Comparison of ENCODE assay signal across 20 cellular contexts in the genomic region with DNA sequence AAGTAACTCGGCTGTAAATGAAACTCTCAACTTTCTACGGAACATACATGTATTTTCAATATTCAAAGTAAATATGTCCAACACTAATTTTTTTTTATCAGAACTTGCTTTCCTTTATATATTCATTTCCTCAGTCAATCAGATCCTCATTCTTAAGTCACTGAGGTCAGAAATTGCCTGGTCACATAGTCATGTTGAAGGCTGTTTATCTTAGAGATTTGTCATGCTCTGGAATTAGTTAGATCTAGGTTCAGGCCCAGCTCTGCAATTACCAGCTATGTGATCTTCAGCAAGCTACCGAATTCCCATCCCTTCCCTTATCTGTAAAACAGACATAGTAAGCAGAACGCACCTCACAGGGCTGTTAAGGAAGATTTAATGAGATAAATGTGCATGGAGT.
DNase-seq lines count a peak whose midpoint lies in the region; ATAC-seq, FAIRE-seq and TF ChIP-seq lines count a peak whose summit lies in the region.
"Had no signal": no experiment of that assay in that cellular context is flagged by ENCODE, and none has a peak within 500 bp of the region (broad histone marks: within the 10 kb centered on the region; RNA-seq: fewer than 3 reads in every experiment).

No MANE protein-coding gene starts in this region.

- no peak for TF ChIP-seq RAD21 in A549 (conservative IDR thresholded peaks at IDR 0.05 in 1 of 2, IDR thresholded peaks at IDR 0.05 in 1 of 2)

- peaks cover 14% of the 10 kb centered on the region; the same call in 1 of the 2 replicates for H3K36me3 Mint-ChIP-seq in HFFc6 (ENCODE audit: low read depth)
- no peaks in the 10 kb centered on the region for H3K36me3 Mint-ChIP-seq in activated naive CD8-positive, alpha-beta T cell treated with anti-CD3 and anti-CD28 coated beads for 36 hours
- H3K36me3 Mint-ChIP-seq: type B pancreatic cell had no signal

- peaks cover 7% of the 10 kb centered on the region; the same call in 1 of the 2 replicates for H3K9me3 Mint-ChIP-seq in HFFc6
- peaks cover 1% of the 10 kb centered on the region for H3K9me3 Mint-ChIP-seq in activated naive CD8-positive, alpha-beta T cell treated with anti-CD3 and anti-CD28 coated beads for 36 hours
- H3K9me3 Mint-ChIP-seq: activated CD4-positive, alpha-beta T cell treated with anti-CD3 and anti-CD28 coated beads, Interleukin-2, amount 10 ng/mL, durations not matched to agents 7 days and 5 days; type B pancreatic cell had no signal

- peak in 1 of 2 experiments; percentile 60; a peak in 3 of 6 replicates for ATAC-seq in A549
- ATAC-seq: activated T-cell treated with anti-CD3 and anti-CD28 coated beads, Interleukin-2, amount 50 U/mL, for 72 hours; lower lobe of right lung; right lobe of liver had no signal

- peak overlapping the region; percentile 63 for H3K27ac Mint-ChIP-seq in HFFc6
- no peak overlapping the region for H3K27ac Mint-ChIP-seq in activated naive CD8-positive, alpha-beta T cell treated with anti-CD3 and anti-CD28 coated beads for 36 hours
- H3K27ac Mint-ChIP-seq: activated CD4-positive, alpha-beta T cell treated with anti-CD3 and anti-CD28 coated beads, Interleukin-2, amount 10 ng/mL, durations not matched to agents 7 days and 5 days; activated T-cell treated with anti-CD3 and anti-CD28 coated beads, Interleukin-2, amount 50 U/mL, for 72 hours; type B pancreatic cell had no signal

- peak overlapping the region in 1 of 2 experiments; percentile 62; a peak in 3 of 6 replicates for H3K27ac ChIP-seq in A549
- H3K27ac ChIP-seq: adrenal gland, lower lobe of right lung, right lobe of liver had no signal

- FAIRE-seq in A549 (lab: Jason Lieb, UNC): no peak
- FAIRE-seq: A204.1 had no signal

- POLR2A ChIA-PET in A549 (lab: Yijun Ruan, JAX): no interaction called here

- no peaks in the 10 kb centered on the region for H3K27me3 Mint-ChIP-seq in HFFc6 (ENCODE audit: insufficient read depth)
- H3K27me3 Mint-ChIP-seq in activated naive CD8-positive, alpha-beta T cell treated with anti-CD3 and anti-CD28 coated beads for 36 hours: no peaks in the 10 kb centered on the region
- H3K27me3 Mint-ChIP-seq: activated CD4-positive, alpha-beta T cell treated with anti-CD3 and anti-CD28 coated beads, Interleukin-2, amount 10 ng/mL, durations not matched to agents 7 days and 5 days had no signal

- no peaks in the 10 kb centered on the region for H3K27me3 ChIP-seq in adipocyte (replicated peaks; ENCODE audit: control insufficient read depth, insufficient read depth, low read length)
- H3K27me3 ChIP-seq: adrenal gland, right lobe of liver had no signal

- TF ChIP-seq EP300 in A549 (IDR thresholded peaks at IDR 0.05): no peak

- H3K4me1 ChIP-seq in A549: peaks cover 15% of the 10 kb centered on the region
- H3K4me1 ChIP-seq in adipocyte (ENCODE audit: control insufficient read depth, insufficient read depth, low read length): peaks cover 12% of the 10 kb centered on the region
- H3K4me1 ChIP-seq: adrenal gland, lower lobe of right lung, right lobe of liver had no signal

- H3K9ac ChIP-seq in adipocyte (ENCODE audit: low read length): no peak overlapping the region

- TF ChIP-seq POLR2A in A549 (IDR thresholded peaks at IDR 0.05; ENCODE audit: low read length): no peak

- no peak for TF ChIP-seq CTCF in A549 (IDR thresholded peaks at IDR 0.05)
- no peak for TF ChIP-seq CTCF in HFFc6 (IDR thresholded peaks at IDR 0.05)

- peak overlapping the region; percentile 46; the same call in 2 of the 3 replicates for H3K4me2 ChIP-seq in A549

- H3K36me3 ChIP-seq in adipocyte (ENCODE audit: control insufficient read depth, insufficient read depth, low read length, severe bottlenecking): no peaks in the 10 kb centered on the region
- H3K36me3 ChIP-seq: adrenal gland, lower lobe of right lung, right lobe of liver had no signal

- H3K4me3 ChIP-seq in A549 (no peak overlapping the region), adipocyte (ENCODE audit: low read length) (no peak overlapping the region)
- H3K4me3 ChIP-seq: adrenal gland, lower lobe of right lung, right lobe of liver had no signal

- H3K4me1 Mint-ChIP-seq in HFFc6 (ENCODE audit: low read depth): peaks cover 49% of the 10 kb centered on the region
- H3K4me1 Mint-ChIP-seq in activated naive CD8-positive, alpha-beta T cell treated with anti-CD3 and anti-CD28 coated beads for 36 hours: no peaks in the 10 kb centered on the region
- H3K4me1 Mint-ChIP-seq: activated CD4-positive, alpha-beta T cell treated with anti-CD3 and anti-CD28 coated beads, Interleukin-2, amount 10 ng/mL, durations not matched to agents 7 days and 5 days had no signal

- peak in 1 of 2 experiments; percentile 50 for DNase-seq in A549 (ENCODE audit: low read depth in 1 of 2, low spot score in 1 of 2)
- peak; percentile 67 for DNase-seq in HFFc6
- peak; percentile 55 for DNase-seq in adipocyte (ENCODE audit: low read depth)
- peak; percentile 36 for DNase-seq in hepatic stellate cell (ENCODE audit: low spot score)
- DNase-seq in SW480 (ENCODE audit: low spot score): no peak
- DNase-seq in activated T-cell treated with anti-CD3 and anti-CD28 coated beads, Interleukin-2, amount 50 U/mL, for 1 hour: no peak
- DNase-seq in activated naive CD8-positive, alpha-beta T cell treated with anti-CD3 and anti-CD28 coated beads for 36 hours: no peak
- DNase-seq in activated T-cell treated with anti-CD3 and anti-CD28 coated beads, Interleukin-2, amount 50 U/mL, for 48 hours: no peak
- DNase-seq: activated CD4-positive, alpha-beta T cell treated with anti-CD3 and anti-CD28 coated beads, Interleukin-2, amount 10 ng/mL, durations not matched to agents 7 days and 5 days; activated T-cell treated with anti-CD3 and anti-CD28 coated beads, Interleukin-2, amount 50 U/mL, for 72 hours; adrenal gland; cortex of kidney; lower lobe of right lung; NCI-H2107; NCI-H774; right lobe of liver; stimulated activated CD4-positive, alpha-beta T cell treated with anti-CD3 and anti-CD28 coated beads, Interleukin-4, amount 100 ng/mL, for 24 hours had no signal

- CTCF ChIA-PET in A549 (lab: Yijun Ruan, JAX): no interaction called here

- no peaks in the 10 kb centered on the region; the same call in 2 of the 3 replicates for H3K9me3 ChIP-seq in A549
- no peaks in the 10 kb centered on the region for H3K9me3 ChIP-seq in adipocyte (ENCODE audit: control insufficient read depth, low read length)
- H3K9me3 ChIP-seq: adrenal gland, lower lobe of right lung had no signal

- peak overlapping the region; percentile 57 for H3K4me3 Mint-ChIP-seq in HFFc6
- no peak overlapping the region for H3K4me3 Mint-ChIP-seq in activated naive CD8-positive, alpha-beta T cell treated with anti-CD3 and anti-CD28 coated beads for 36 hours
- H3K4me3 Mint-ChIP-seq: activated CD4-positive, alpha-beta T cell treated with anti-CD3 and anti-CD28 coated beads, Interleukin-2, amount 10 ng/mL, durations not matched to agents 7 days and 5 days; activated T-cell treated with anti-CD3 and anti-CD28 coated beads, Interleukin-2, amount 50 U/mL, for 72 hours; neural crest cell; type B pancreatic cell had no signal

- 49% methylated on average over 4 of the region's 4 CpGs for WGBS in A549 (ENCODE audit: missing lambda C conversion rate)

TF ChIP-seq in A549, 52 proteins besides CTCF, POLR2A, EP300 and RAD21:
- TF ChIP-seq FOSL2 (IDR thresholded peaks at IDR 0.05) (no peak), FOSL2 (CRISPR knock-in tag; IDR thresholded peaks at IDR 0.05) (peak; percentile 52)
- TF ChIP-seq, protein P1, sequence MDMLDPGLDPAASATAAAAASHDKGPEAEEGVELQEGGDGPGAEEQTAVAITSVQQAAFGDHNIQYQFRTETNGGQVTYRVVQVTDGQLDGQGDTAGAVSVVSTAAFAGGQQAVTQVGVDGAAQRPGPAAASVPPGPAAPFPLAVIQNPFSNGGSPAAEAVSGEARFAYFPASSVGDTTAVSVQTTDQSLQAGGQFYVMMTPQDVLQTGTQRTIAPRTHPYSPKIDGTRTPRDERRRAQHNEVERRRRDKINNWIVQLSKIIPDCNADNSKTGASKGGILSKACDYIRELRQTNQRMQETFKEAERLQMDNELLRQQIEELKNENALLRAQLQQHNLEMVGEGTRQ (IDR thresholded peaks at IDR 0.05): no peak

Comparison
In these comparisons a context has a peak if more than half of its experiments do, and no peak if none do; other contexts are left out.
1. DNase-seq: peak in HFFc6 (single experiment), adipocyte (single experiment) and hepatic stellate cell (single experiment); none in SW480 (single experiment), activated T-cell treated with anti-CD3 and anti-CD28 coated beads, Interleukin-2, amount 50 U/mL, for 1 hour (single experiment), activated naive CD8-positive, alpha-beta T cell treated with anti-CD3 and anti-CD28 coated beads for 36 hours (single experiment) and activated T-cell treated with anti-CD3 and anti-CD28 coated beads, Interleukin-2, amount 50 U/mL, for 48 hours (0 of 2).